In the genomic region with DNA sequence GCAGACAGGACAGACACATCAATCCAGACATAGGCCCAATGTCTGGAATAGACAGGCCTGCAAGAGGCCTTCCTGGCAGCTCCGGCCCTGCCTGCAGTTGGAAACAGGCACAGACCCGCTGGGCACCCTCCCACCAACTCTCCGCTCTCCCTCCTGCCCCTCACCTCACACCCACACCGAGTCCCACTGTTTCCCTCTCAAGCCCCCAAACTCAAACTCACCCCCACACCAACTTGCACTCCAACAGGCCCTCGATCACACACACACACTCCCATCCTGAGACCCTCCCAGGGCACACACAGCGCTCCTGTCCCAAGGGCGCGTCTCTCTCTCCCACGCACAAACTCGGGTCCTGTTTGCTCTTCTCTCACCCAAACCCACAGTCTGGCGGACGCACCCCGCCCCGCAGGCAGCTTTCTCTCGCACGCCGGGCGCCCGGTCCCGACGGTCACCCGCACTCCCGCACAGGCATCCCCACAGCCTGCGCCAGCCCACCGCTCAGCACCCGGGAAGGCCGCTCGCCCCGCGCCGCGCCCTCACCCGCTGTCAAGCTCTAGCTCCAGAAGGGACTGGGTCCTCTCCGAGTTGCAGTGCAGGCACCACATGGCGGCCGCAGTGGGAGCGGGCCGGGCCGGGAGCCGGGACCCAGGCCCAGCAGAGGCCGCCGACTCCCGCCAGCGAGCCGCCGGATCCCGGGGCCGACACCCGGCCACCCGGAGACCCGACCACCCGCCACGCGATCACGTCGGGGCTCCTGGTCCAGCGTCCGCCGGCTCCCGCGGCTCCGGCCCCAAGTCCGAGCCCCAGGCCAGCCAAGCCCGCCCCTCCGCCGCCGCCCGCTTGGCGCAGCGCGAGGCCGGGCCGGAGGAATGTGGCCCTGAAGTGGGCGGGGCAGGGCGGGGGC, we compare ENCODE assay signal across 1 cellular context.
TF ChIP-seq lines count a peak whose summit lies in the region.

No MANE protein-coding gene starts in this region.

TF ChIP-seq in K562, 482 proteins besides CTCF, POLR2A, EP300 and RAD21 (continued from another document and continues in another):
- TF ChIP-seq, protein P1, sequence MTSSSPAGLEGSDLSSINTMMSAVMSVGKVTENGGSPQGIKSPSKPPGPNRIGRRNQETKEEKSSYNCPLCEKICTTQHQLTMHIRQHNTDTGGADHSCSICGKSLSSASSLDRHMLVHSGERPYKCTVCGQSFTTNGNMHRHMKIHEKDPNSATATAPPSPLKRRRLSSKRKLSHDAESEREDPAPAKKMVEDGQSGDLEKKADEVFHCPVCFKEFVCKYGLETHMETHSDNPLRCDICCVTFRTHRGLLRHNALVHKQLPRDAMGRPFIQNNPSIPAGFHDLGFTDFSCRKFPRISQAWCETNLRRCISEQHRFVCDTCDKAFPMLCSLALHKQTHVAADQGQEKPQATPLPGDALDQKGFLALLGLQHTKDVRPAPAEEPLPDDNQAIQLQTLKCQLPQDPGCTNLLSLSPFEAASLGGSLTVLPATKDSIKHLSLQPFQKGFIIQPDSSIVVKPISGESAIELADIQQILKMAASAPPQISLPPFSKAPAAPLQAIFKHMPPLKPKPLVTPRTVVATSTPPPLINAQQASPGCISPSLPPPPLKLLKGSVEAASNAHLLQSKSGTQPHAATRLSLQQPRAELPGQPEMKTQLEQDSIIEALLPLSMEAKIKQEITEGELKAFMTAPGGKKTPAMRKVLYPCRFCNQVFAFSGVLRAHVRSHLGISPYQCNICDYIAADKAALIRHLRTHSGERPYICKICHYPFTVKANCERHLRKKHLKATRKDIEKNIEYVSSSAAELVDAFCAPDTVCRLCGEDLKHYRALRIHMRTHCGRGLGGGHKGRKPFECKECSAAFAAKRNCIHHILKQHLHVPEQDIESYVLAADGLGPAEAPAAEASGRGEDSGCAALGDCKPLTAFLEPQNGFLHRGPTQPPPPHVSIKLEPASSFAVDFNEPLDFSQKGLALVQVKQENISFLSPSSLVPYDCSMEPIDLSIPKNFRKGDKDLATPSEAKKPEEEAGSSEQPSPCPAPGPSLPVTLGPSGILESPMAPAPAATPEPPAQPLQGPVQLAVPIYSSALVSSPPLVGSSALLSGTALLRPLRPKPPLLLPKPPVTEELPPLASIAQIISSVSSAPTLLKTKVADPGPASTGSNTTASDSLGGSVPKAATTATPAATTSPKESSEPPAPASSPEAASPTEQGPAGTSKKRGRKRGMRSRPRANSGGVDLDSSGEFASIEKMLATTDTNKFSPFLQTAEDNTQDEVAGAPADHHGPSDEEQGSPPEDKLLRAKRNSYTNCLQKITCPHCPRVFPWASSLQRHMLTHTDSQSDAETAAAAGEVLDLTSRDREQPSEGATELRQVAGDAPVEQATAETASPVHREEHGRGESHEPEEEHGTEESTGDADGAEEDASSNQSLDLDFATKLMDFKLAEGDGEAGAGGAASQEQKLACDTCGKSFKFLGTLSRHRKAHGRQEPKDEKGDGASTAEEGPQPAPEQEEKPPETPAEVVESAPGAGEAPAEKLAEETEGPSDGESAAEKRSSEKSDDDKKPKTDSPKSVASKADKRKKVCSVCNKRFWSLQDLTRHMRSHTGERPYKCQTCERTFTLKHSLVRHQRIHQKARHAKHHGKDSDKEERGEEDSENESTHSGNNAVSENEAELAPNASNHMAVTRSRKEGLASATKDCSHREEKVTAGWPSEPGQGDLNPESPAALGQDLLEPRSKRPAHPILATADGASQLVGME (CRISPR knock-in tag; IDR thresholded peaks at IDR 0.05), result 0 out of 2 replicates have a peak, but pooled peaks have one; percentile 53
- TF ChIP-seq KAT7 (CRISPR knock-in tag; IDR thresholded peaks at IDR 0.05; ENCODE audit: borderline replicate concordance) (peak; percentile 39; the same call in 1 of the 2 replicates), OTX1 (CRISPR knock-in tag; IDR thresholded peaks at IDR 0.05) (peak; percentile 92; the same call in 1 of the 2 replicates), KLF6 (CRISPR knock-in tag; IDR thresholded peaks at IDR 0.05; ENCODE audit: borderline replicate concordance) (no peak), E2F3 (CRISPR knock-in tag; IDR thresholded peaks at IDR 0.05) (peak; percentile 56; the same call in 1 of the 2 replicates), PHB2 (IDR thresholded peaks at IDR 0.05; ENCODE audit: low read depth) (0 out of 2 replicates have a peak, but pooled peaks have one; percentile 28), PHB (CRISPR knock-in tag; IDR thresholded peaks at IDR 0.05) (no peak), JUN (IDR thresholded peaks at IDR 0.05; ENCODE audit: borderline replicate concordance, low read depth, low read length) (no peak), JUN (CRISPR knock-in tag; IDR thresholded peaks at IDR 0.05; ENCODE audit: borderline replicate concordance) (0 out of 2 replicates have a peak, but pooled peaks have one; percentile 80), MEIS2 (IDR thresholded peaks at IDR 0.05; ENCODE audit: partially characterized antibody) (no peak), HDAC2 (IDR thresholded peaks at IDR 0.05) (0 out of 2 replicates have a peak, but pooled peaks have one; percentile 35), CCNT2 (IDR thresholded peaks at IDR 0.05; ENCODE audit: borderline replicate concordance, extremely low read depth, insufficient read length, low read depth, low read length) (peak; percentile 11), CBFA2T3 (IDR thresholded peaks at IDR 0.05) (no peak), SMAD4 (CRISPR knock-in tag; conservative IDR thresholded peaks at IDR 0.05) (0 out of 2 replicates have a peak, but pooled peaks have one; percentile 36), SAFB (IDR thresholded peaks at IDR 0.05; ENCODE audit: borderline replicate concordance, low read depth, low read length) (0 out of 2 replicates have a peak, but pooled peaks have one; percentile 27), NR2C1 (IDR thresholded peaks at IDR 0.05) (no peak), NR2C1 (tag; IDR thresholded peaks at IDR 0.05) (no peak), ZNF785 (CRISPR knock-in tag; IDR thresholded peaks at IDR 0.05) (no peak), NCOA1 (IDR thresholded peaks at IDR 0.05; ENCODE audit: low read depth) (peak; percentile 31; the same call in 1 of the 2 replicates), EZH2 (IDR thresholded peaks at IDR 0.05; ENCODE audit: borderline replicate concordance, low read depth, low read length) (no peak), SMARCA4 (IDR thresholded peaks at IDR 0.05) (peak; percentile 32; the same call in 1 of the 2 replicates)
- TF ChIP-seq, protein P2, sequence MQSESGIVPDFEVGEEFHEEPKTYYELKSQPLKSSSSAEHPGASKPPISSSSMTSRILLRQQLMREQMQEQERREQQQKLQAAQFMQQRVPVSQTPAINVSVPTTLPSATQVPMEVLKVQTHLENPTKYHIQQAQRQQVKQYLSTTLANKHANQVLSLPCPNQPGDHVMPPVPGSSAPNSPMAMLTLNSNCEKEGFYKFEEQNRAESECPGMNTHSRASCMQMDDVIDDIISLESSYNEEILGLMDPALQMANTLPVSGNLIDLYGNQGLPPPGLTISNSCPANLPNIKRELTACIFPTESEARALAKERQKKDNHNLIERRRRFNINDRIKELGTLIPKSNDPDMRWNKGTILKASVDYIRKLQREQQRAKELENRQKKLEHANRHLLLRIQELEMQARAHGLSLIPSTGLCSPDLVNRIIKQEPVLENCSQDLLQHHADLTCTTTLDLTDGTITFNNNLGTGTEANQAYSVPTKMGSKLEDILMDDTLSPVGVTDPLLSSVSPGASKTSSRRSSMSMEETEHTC (IDR thresholded peaks at IDR 0.05), result no peak
- TF ChIP-seq, protein P3, sequence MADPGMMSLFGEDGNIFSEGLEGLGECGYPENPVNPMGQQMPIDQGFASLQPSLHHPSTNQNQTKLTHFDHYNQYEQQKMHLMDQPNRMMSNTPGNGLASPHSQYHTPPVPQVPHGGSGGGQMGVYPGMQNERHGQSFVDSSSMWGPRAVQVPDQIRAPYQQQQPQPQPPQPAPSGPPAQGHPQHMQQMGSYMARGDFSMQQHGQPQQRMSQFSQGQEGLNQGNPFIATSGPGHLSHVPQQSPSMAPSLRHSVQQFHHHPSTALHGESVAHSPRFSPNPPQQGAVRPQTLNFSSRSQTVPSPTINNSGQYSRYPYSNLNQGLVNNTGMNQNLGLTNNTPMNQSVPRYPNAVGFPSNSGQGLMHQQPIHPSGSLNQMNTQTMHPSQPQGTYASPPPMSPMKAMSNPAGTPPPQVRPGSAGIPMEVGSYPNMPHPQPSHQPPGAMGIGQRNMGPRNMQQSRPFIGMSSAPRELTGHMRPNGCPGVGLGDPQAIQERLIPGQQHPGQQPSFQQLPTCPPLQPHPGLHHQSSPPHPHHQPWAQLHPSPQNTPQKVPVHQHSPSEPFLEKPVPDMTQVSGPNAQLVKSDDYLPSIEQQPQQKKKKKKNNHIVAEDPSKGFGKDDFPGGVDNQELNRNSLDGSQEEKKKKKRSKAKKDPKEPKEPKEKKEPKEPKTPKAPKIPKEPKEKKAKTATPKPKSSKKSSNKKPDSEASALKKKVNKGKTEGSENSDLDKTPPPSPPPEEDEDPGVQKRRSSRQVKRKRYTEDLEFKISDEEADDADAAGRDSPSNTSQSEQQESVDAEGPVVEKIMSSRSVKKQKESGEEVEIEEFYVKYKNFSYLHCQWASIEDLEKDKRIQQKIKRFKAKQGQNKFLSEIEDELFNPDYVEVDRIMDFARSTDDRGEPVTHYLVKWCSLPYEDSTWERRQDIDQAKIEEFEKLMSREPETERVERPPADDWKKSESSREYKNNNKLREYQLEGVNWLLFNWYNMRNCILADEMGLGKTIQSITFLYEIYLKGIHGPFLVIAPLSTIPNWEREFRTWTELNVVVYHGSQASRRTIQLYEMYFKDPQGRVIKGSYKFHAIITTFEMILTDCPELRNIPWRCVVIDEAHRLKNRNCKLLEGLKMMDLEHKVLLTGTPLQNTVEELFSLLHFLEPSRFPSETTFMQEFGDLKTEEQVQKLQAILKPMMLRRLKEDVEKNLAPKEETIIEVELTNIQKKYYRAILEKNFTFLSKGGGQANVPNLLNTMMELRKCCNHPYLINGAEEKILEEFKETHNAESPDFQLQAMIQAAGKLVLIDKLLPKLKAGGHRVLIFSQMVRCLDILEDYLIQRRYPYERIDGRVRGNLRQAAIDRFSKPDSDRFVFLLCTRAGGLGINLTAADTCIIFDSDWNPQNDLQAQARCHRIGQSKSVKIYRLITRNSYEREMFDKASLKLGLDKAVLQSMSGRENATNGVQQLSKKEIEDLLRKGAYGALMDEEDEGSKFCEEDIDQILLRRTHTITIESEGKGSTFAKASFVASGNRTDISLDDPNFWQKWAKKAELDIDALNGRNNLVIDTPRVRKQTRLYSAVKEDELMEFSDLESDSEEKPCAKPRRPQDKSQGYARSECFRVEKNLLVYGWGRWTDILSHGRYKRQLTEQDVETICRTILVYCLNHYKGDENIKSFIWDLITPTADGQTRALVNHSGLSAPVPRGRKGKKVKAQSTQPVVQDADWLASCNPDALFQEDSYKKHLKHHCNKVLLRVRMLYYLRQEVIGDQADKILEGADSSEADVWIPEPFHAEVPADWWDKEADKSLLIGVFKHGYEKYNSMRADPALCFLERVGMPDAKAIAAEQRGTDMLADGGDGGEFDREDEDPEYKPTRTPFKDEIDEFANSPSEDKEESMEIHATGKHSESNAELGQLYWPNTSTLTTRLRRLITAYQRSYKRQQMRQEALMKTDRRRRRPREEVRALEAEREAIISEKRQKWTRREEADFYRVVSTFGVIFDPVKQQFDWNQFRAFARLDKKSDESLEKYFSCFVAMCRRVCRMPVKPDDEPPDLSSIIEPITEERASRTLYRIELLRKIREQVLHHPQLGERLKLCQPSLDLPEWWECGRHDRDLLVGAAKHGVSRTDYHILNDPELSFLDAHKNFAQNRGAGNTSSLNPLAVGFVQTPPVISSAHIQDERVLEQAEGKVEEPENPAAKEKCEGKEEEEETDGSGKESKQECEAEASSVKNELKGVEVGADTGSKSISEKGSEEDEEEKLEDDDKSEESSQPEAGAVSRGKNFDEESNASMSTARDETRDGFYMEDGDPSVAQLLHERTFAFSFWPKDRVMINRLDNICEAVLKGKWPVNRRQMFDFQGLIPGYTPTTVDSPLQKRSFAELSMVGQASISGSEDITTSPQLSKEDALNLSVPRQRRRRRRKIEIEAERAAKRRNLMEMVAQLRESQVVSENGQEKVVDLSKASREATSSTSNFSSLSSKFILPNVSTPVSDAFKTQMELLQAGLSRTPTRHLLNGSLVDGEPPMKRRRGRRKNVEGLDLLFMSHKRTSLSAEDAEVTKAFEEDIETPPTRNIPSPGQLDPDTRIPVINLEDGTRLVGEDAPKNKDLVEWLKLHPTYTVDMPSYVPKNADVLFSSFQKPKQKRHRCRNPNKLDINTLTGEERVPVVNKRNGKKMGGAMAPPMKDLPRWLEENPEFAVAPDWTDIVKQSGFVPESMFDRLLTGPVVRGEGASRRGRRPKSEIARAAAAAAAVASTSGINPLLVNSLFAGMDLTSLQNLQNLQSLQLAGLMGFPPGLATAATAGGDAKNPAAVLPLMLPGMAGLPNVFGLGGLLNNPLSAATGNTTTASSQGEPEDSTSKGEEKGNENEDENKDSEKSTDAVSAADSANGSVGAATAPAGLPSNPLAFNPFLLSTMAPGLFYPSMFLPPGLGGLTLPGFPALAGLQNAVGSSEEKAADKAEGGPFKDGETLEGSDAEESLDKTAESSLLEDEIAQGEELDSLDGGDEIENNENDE (IDR thresholded peaks at IDR 0.05; ENCODE audit: low read depth, low read length), result no peak
- TF ChIP-seq, protein P4, sequence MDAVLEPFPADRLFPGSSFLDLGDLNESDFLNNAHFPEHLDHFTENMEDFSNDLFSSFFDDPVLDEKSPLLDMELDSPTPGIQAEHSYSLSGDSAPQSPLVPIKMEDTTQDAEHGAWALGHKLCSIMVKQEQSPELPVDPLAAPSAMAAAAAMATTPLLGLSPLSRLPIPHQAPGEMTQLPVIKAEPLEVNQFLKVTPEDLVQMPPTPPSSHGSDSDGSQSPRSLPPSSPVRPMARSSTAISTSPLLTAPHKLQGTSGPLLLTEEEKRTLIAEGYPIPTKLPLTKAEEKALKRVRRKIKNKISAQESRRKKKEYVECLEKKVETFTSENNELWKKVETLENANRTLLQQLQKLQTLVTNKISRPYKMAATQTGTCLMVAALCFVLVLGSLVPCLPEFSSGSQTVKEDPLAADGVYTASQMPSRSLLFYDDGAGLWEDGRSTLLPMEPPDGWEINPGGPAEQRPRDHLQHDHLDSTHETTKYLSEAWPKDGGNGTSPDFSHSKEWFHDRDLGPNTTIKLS (IDR thresholded peaks at IDR 0.05; ENCODE audit: borderline replicate concordance, low read depth), result peak; percentile 46; the same call in 1 of the 2 replicates
